In the genomic region with DNA sequence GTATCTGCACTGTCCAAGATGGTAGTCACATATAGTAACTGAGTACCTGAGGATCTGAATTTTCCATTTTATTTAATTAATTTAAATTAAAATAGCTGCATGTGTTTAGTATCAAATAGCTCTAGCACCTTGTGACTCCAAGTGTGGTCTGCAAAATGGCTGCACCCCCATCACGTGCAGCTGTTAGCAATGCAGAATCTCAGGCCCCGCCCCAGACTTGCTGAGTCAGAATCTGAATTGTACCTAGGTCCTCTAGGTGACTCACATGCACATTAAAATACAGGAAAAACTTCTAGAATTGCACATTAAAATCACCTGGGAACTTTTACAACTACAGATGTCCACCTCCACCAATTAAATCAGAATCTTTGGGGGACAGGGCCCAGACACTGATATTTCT, we compare ENCODE assay signal across 1 cellular context.
TF ChIP-seq lines count a peak whose summit lies in the region.

No MANE protein-coding gene starts in this region.

TF ChIP-seq in HepG2, 621 proteins besides CTCF, POLR2A, EP300 and RAD21:
- TF ChIP-seq GABPA (IDR thresholded peaks at IDR 0.05; ENCODE audit: low read depth, low read length) (no peak), GABPA (CRISPR knock-in tag; IDR thresholded peaks at IDR 0.05; ENCODE audit: low read depth) (no peak), U2AF2 (IDR thresholded peaks at IDR 0.05; ENCODE audit: low read depth, low read length) (no peak), FOSL2 (CRISPR knock-in tag; IDR thresholded peaks at IDR 0.05) (peak; percentile 36; the same call in 1 of the 2 replicates), ZFP1 (CRISPR knock-in tag; IDR thresholded peaks at IDR 0.05) (no peak), PRMT3 (CRISPR knock-in tag; IDR thresholded peaks at IDR 0.05; ENCODE audit: borderline replicate concordance, low read depth) (no peak), RORA (CRISPR knock-in tag; IDR thresholded peaks at IDR 0.05) (no peak), ZZZ3 (CRISPR knock-in tag; IDR thresholded peaks at IDR 0.05; ENCODE audit: borderline replicate concordance) (no peak)
